ENCODE assay signal across 21 cellular contexts in genomic region chr7:151372612-151373265, GRCh38. TPM values are rescaled to one million over a fixed set of nuclear protein-coding genes. Genes with fewer than 3 reads are reported as not detected.
DNase-seq lines count a peak whose midpoint lies in the region; TF ChIP-seq lines count a peak whose summit lies in the region.
"Had no signal": no experiment of that assay in that cellular context is flagged by ENCODE, and none has a peak within 500 bp of the region (broad histone marks: within the 10 kb centered on the region; RNA-seq: fewer than 3 reads in every experiment).

No MANE protein-coding gene starts in this region.

- H4K91ac ChIP-seq in H9 (ENCODE audit: insufficient read length, low read depth, low read length) = no peak overlapping the region

- H2AK5ac ChIP-seq in H9 (ENCODE audit: insufficient read length, low read length) = no peak overlapping the region

- H3K4me3 Mint-ChIP-seq in H9 = peak overlapping the region in 1 of 2 experiments; percentile 2; a peak in 2 of 5 replicates
- H3K4me3 Mint-ChIP-seq in endodermal cell = no peak overlapping the region
- H3K4me3 Mint-ChIP-seq in activated T-helper 2 cell treated with anti-CD3 and anti-CD28 coated beads, Interferon-gamma antibody, Interleukin-2, Interleukin-4, amounts not matched to agents 10 μg/mL and 5 μg/mL and 100 μg/mL, durations not matched to agents 14 hours and 24 hours and 36 hours (ENCODE audit: low read depth) = no peak overlapping the region
- H3K4me3 Mint-ChIP-seq: activated T-helper 1 cell treated with anti-CD3 and anti-CD28 coated beads, Interleukin-12 subunit alpha, Interleukin-12 subunit beta, Interleukin-2, Interleukin-4 antibody, amounts not matched to agents 30 ng/mL and 10 ng/mL and 1 ng/mL, durations not matched to agents 14 hours and 24 hours and 36 hours; CD14-positive monocyte; naive thymus-derived CD4-positive, alpha-beta T cell had no signal

- DNase-seq in activated CD8-positive, alpha-beta memory T cell treated with anti-CD3 and anti-CD28 coated beads, Interleukin-2, amount 50 U/mL, for 48 hours = peak; percentile 37
- no peak for DNase-seq in activated CD8-positive, alpha-beta memory T cell treated with anti-CD3 and anti-CD28 coated beads for 24 hours
- peak; percentile 30 for DNase-seq in H9
- DNase-seq in endodermal cell = peak; percentile 75
- DNase-seq in osteoblast (ENCODE audit: insufficient read length, low spot score, missing footprints) = peak; percentile 85
- no peak for DNase-seq in NCI-H2081 treated with DMSO at 0.1 percent for 48 hours (lab: John Stamatoyannopoulos, UW)
- no peak for DNase-seq in stimulated activated naive CD4-positive, alpha-beta T cell treated with Interleukin-2 at 50 U/mL for 16 hours (lab: John Stamatoyannopoulos, UW)
- DNase-seq in activated T-helper 2 cell treated with anti-CD3 and anti-CD28 coated beads, Interferon-gamma antibody, Interleukin-2, Interleukin-4, amounts not matched to agents 10 μg/mL and 5 μg/mL and 100 μg/mL, durations not matched to agents 14 hours and 24 hours and 36 hours (ENCODE audit: low spot score) = no peak
- DNase-seq: ACHN; activated CD4-positive, alpha-beta T cell treated with anti-CD3 and anti-CD28 coated beads for 48 hours; dermis blood vessel endothelial cell; glutamatergic neuron; naive thymus-derived CD4-positive, alpha-beta T cell; NCI-H1105; NCI-H748 treated with DMSO at 0.1 percent for 48 hours; stimulated activated CD4-positive, alpha-beta T cell treated with anti-CD3 and anti-CD28 coated beads, Interleukin-15, amount 100 ng/mL, for 24 hours; stimulated activated naive CD4-positive, alpha-beta T cell had no signal

- no peak overlapping the region for H3K23ac ChIP-seq in H9 (ENCODE audit: insufficient read length, low read depth, low read length)

- H3K4ac ChIP-seq in H9 (ENCODE audit: low read depth, low read length) = no peak overlapping the region

- H3K9me3 ChIP-seq in H9 (ENCODE audit: control insufficient read depth, low read depth, low read length) = no peaks in the 10 kb centered on the region
- H3K9me3 ChIP-seq in endodermal cell (ENCODE audit: control insufficient read depth, low read length) = no peaks in the 10 kb centered on the region
- H3K9me3 ChIP-seq in osteoblast (ENCODE audit: low read depth, low read length) = no peaks in the 10 kb centered on the region
- H3K9me3 ChIP-seq: ascending aorta had no signal

- H3K4me2 ChIP-seq in H9 (ENCODE audit: insufficient read depth, insufficient read length, low read length) = no peak overlapping the region
- no peak overlapping the region for H3K4me2 ChIP-seq in osteoblast (ENCODE audit: insufficient read depth, low read length)
- H3K4me2 ChIP-seq: KMS-11 had no signal

- intact Hi-C loops in activated T-helper 2 cell treated with anti-CD3 and anti-CD28 coated beads, Interferon-gamma antibody, Interleukin-2, Interleukin-4, amounts not matched to agents 10 μg/mL and 5 μg/mL and 100 μg/mL, durations not matched to agents 14 hours and 24 hours and 36 hours (cut with micrococcal nuclease) = no loop called here

- TF ChIP-seq CTCF in H9 (conservative IDR thresholded peaks at IDR 0.05) = no peak
- TF ChIP-seq CTCF in endodermal cell (conservative IDR thresholded peaks at IDR 0.05) = no peak
- no peak for TF ChIP-seq CTCF in osteoblast (IDR thresholded peaks at IDR 0.05; ENCODE audit: extremely low read depth, low read depth, low read length)

- H3K4me3 ChIP-seq in endodermal cell (ENCODE audit: low read length) (no peak overlapping the region), osteoblast (ENCODE audit: insufficient read depth, low read length) (no peak overlapping the region)
- H3K4me3 ChIP-seq: ascending aorta had no signal

- H2BK15ac ChIP-seq in H9 (ENCODE audit: low read depth, low read length) = no peak overlapping the region

- no peaks in the 10 kb centered on the region for H3K9me3 Mint-ChIP-seq in H9
- no peaks in the 10 kb centered on the region for H3K9me3 Mint-ChIP-seq in endodermal cell
- no peaks in the 10 kb centered on the region for H3K9me3 Mint-ChIP-seq in activated T-helper 2 cell treated with anti-CD3 and anti-CD28 coated beads, Interferon-gamma antibody, Interleukin-2, Interleukin-4, amounts not matched to agents 10 μg/mL and 5 μg/mL and 100 μg/mL, durations not matched to agents 14 hours and 24 hours and 36 hours
- H3K9me3 Mint-ChIP-seq: activated T-helper 1 cell treated with anti-CD3 and anti-CD28 coated beads, Interleukin-12 subunit alpha, Interleukin-12 subunit beta, Interleukin-2, Interleukin-4 antibody, amounts not matched to agents 30 ng/mL and 10 ng/mL and 1 ng/mL, durations not matched to agents 14 hours and 24 hours and 36 hours; CD14-positive monocyte; naive thymus-derived CD4-positive, alpha-beta T cell had no signal

- H2BK5ac ChIP-seq in H9 (ENCODE audit: insufficient read length, low read length) = no peak overlapping the region

- H3K27ac ChIP-seq in H9 (ENCODE audit: insufficient read length, low read depth, low read length) = no peak overlapping the region
- no peak overlapping the region for H3K27ac ChIP-seq in endodermal cell (ENCODE audit: low read depth, low read length)
- H3K27ac ChIP-seq in osteoblast (ENCODE audit: low read depth, low read length) = no peak overlapping the region
- H3K27ac ChIP-seq: ascending aorta, KMS-11 had no signal

- no peaks in the 10 kb centered on the region for H3K79me1 ChIP-seq in H9 (ENCODE audit: insufficient read depth, low read depth, low read length, poor library complexity, severe bottlenecking)

- no peak overlapping the region for H3T11ph ChIP-seq in H9 (ENCODE audit: low read length)

- H3K36me3 Mint-ChIP-seq in H9 (ENCODE audit: insufficient read depth in 1 of 3, low read depth in 3 of 3) (peaks cover 5 to 52% (median 39%) of the 10 kb centered on the region in 3 experiments), endodermal cell (ENCODE audit: low read depth) (peaks cover 51% of the 10 kb centered on the region)
- H3K36me3 Mint-ChIP-seq in activated T-helper 2 cell treated with anti-CD3 and anti-CD28 coated beads, Interferon-gamma antibody, Interleukin-2, Interleukin-4, amounts not matched to agents 10 μg/mL and 5 μg/mL and 100 μg/mL, durations not matched to agents 14 hours and 24 hours and 36 hours (ENCODE audit: low read depth) = peaks cover 23% of the 10 kb centered on the region

- no CpG with 5 or more reads among the region's 10 CpGs for WGBS in H9 (ENCODE audit: extremely low coverage, insufficient read length, low lambda C conversion rate)
- WGBS in endodermal cell (ENCODE audit: insufficient coverage in 1 of 2, insufficient read length in 1 of 2), 2 experiments = 66 to 84% methylated on average over 9 to 10 of the region's 10 CpGs

- peak overlapping the region in 2 of 3 experiments; percentile 58 to 89; a peak in 4 of 7 replicates for H3K27ac Mint-ChIP-seq in H9
- peak overlapping the region; percentile 93 for H3K27ac Mint-ChIP-seq in endodermal cell
- no peak overlapping the region for H3K27ac Mint-ChIP-seq in activated T-helper 2 cell treated with anti-CD3 and anti-CD28 coated beads, Interferon-gamma antibody, Interleukin-2, Interleukin-4, amounts not matched to agents 10 μg/mL and 5 μg/mL and 100 μg/mL, durations not matched to agents 14 hours and 24 hours and 36 hours
- H3K27ac Mint-ChIP-seq: activated T-helper 1 cell treated with anti-CD3 and anti-CD28 coated beads, Interleukin-12 subunit alpha, Interleukin-12 subunit beta, Interleukin-2, Interleukin-4 antibody, amounts not matched to agents 30 ng/mL and 10 ng/mL and 1 ng/mL, durations not matched to agents 14 hours and 24 hours and 36 hours had no signal

- H4K20me1 ChIP-seq in H9 (ENCODE audit: control insufficient read depth, insufficient read depth, insufficient read length) (no peaks in the 10 kb centered on the region), osteoblast (ENCODE audit: insufficient read depth, low read length) (no peaks in the 10 kb centered on the region)

- no peak overlapping the region for H2BK120ac ChIP-seq in H9 (ENCODE audit: low read depth, low read length, poor library complexity, severe bottlenecking)

- H3K56ac ChIP-seq in H9 (ENCODE audit: insufficient read length, low read depth, low read length) = no peak overlapping the region

- no peak overlapping the region for H4K8ac ChIP-seq in H9 (replicated peaks; ENCODE audit: insufficient read length, low read depth, low read length)

- H3K4me1 Mint-ChIP-seq in H9 (peaks cover 20 to 24% of the 10 kb centered on the region in 2 experiments), endodermal cell (peaks cover 14% of the 10 kb centered on the region)
- H3K4me1 Mint-ChIP-seq in activated T-helper 2 cell treated with anti-CD3 and anti-CD28 coated beads, Interferon-gamma antibody, Interleukin-2, Interleukin-4, amounts not matched to agents 10 μg/mL and 5 μg/mL and 100 μg/mL, durations not matched to agents 14 hours and 24 hours and 36 hours (ENCODE audit: low read depth) = peaks cover 4% of the 10 kb centered on the region
- H3K4me1 Mint-ChIP-seq: CD14-positive monocyte had no signal

- peaks cover 45% of the 10 kb centered on the region for H3K36me3 ChIP-seq in endodermal cell (ENCODE audit: control insufficient read depth, insufficient read depth, low read length)
- H3K36me3 ChIP-seq in osteoblast (ENCODE audit: insufficient read depth, low read length) = peaks cover 36% of the 10 kb centered on the region

- H3K23me2 ChIP-seq in H9 (ENCODE audit: insufficient read length, low read depth, low read length, poor library complexity, severe bottlenecking) = no peaks in the 10 kb centered on the region

- H2BK12ac ChIP-seq in H9 (ENCODE audit: insufficient read length, low read depth, low read length) = no peak overlapping the region

- no peak overlapping the region for H4K5ac ChIP-seq in H9 (ENCODE audit: insufficient read length, low read depth, low read length)

- H3K27me3 Mint-ChIP-seq in H9 (ENCODE audit: low read depth) (no peaks in the 10 kb centered on the region; the same call in 1 of the 2 replicates), endodermal cell (ENCODE audit: insufficient read depth) (no peaks in the 10 kb centered on the region)
- H3K27me3 Mint-ChIP-seq in activated T-helper 2 cell treated with anti-CD3 and anti-CD28 coated beads, Interferon-gamma antibody, Interleukin-2, Interleukin-4, amounts not matched to agents 10 μg/mL and 5 μg/mL and 100 μg/mL, durations not matched to agents 14 hours and 24 hours and 36 hours (ENCODE audit: low read depth) = no peaks in the 10 kb centered on the region
- H3K27me3 Mint-ChIP-seq: naive thymus-derived CD4-positive, alpha-beta T cell had no signal

- no peak overlapping the region for H2AFZ ChIP-seq in H9 (ENCODE audit: low read length)
- H2AFZ ChIP-seq in osteoblast (ENCODE audit: low read length) = no peak overlapping the region

- no peak overlapping the region for H3K18ac ChIP-seq in H9 (ENCODE audit: insufficient read length, low read depth, low read length)

- H3K4me1 ChIP-seq in H9 (ENCODE audit: insufficient read depth, low read length) (no peaks in the 10 kb centered on the region), endodermal cell (ENCODE audit: control insufficient read depth, insufficient read depth, low read length) (peaks cover 8% of the 10 kb centered on the region), osteoblast (ENCODE audit: insufficient read depth, low read length) (peaks cover 3% of the 10 kb centered on the region)

- H3K9ac ChIP-seq in H9 (ENCODE audit: extremely low read depth, insufficient read length, low read length) (no peak overlapping the region), endodermal cell (ENCODE audit: extremely low read depth, low read length, poor library complexity, severe bottlenecking) (no peak overlapping the region)
- H3K9ac ChIP-seq: KMS-11 had no signal

- H3K79me2 ChIP-seq in H9 (ENCODE audit: insufficient read depth, low read length) (no peaks in the 10 kb centered on the region), osteoblast (ENCODE audit: insufficient read depth, low read length) (no peaks in the 10 kb centered on the region)

- H3K14ac ChIP-seq in H9 (ENCODE audit: insufficient read depth, low read length) = no peak overlapping the region; the same call in 1 of the 2 replicates

- H2BK20ac ChIP-seq in H9 (ENCODE audit: low read depth, low read length, poor library complexity, severe bottlenecking) = no peak overlapping the region

- no peaks in the 10 kb centered on the region for H3K27me3 ChIP-seq in H9 (ENCODE audit: insufficient read depth, low read length)
- no peaks in the 10 kb centered on the region for H3K27me3 ChIP-seq in endodermal cell (ENCODE audit: control insufficient read depth, insufficient read depth, low read length, poor library complexity, severe bottlenecking)
- no peaks in the 10 kb centered on the region for H3K27me3 ChIP-seq in osteoblast (ENCODE audit: insufficient read depth, low read length)
- H3K27me3 ChIP-seq: ascending aorta had no signal

RNA-seq across cellular contexts. Expression of gene NUB1, which starts 31.1 kb away (rescaled TPM):
- total RNA-seq in H9 (2021) (45.8 and 48.5 TPM in 2 replicates), endodermal cell (10 to 100 TPM; 50.2 to 64.7 TPM), osteoblast (48.9 and 50.7 TPM in 2 replicates)
- polyA plus RNA-seq in endodermal cell (2013, experiment 1 of 2) = 49.7 TPM
- polyA plus RNA-seq in endodermal cell (2013, experiment 2 of 2) = 48.8 TPM
- total RNA-seq in activated T-helper 2 cell treated with anti-CD3 and anti-CD28 coated beads, Interferon-gamma antibody, Interleukin-2, Interleukin-4, amounts not matched to agents 10 μg/mL and 5 μg/mL and 100 μg/mL, durations not matched to agents 14 hours and 24 hours and 36 hours = 49.2 and 57.0 TPM in 2 replicates

RNA-seq across cellular contexts. Expression of gene WDR86, which starts 37.1 kb away (rescaled TPM):
- total RNA-seq in H9 (2021) (8.1 and 9.4 TPM in 2 replicates), endodermal cell (10 to 100 TPM; 83.3 to 94.2 TPM), osteoblast (8.5 and 15.6 TPM in 2 replicates)
- polyA plus RNA-seq in endodermal cell (2013, experiment 1 of 2) = 19.3 TPM
- 21.2 TPM for polyA plus RNA-seq in endodermal cell (2013, experiment 2 of 2)
- total RNA-seq in activated T-helper 2 cell treated with anti-CD3 and anti-CD28 coated beads, Interferon-gamma antibody, Interleukin-2, Interleukin-4, amounts not matched to agents 10 μg/mL and 5 μg/mL and 100 μg/mL, durations not matched to agents 14 hours and 24 hours and 36 hours = not detected in 2 replicates
- total RNA-seq: activated T-helper 1 cell treated with anti-CD3 and anti-CD28 coated beads, Interleukin-12 subunit alpha, Interleukin-12 subunit beta, Interleukin-2, Interleukin-4 antibody, amounts not matched to agents 30 ng/mL and 10 ng/mL and 1 ng/mL, durations not matched to agents 14 hours and 24 hours and 36 hours; dermis blood vessel endothelial cell had no signal

Comparison
In these comparisons a context has a peak if more than half of its experiments do, and no peak if none do; other contexts are left out.
1. DNase-seq: peak in activated CD8-positive, alpha-beta memory T cell treated with anti-CD3 and anti-CD28 coated beads, Interleukin-2, amount 50 U/mL, for 48 hours (single experiment), H9 (single experiment), endodermal cell (single experiment) and osteoblast (single experiment); none in activated CD8-positive, alpha-beta memory T cell treated with anti-CD3 and anti-CD28 coated beads for 24 hours (single experiment), NCI-H2081 treated with DMSO at 0.1 percent for 48 hours (single experiment), stimulated activated naive CD4-positive, alpha-beta T cell treated with Interleukin-2 at 50 U/mL for 16 hours (single experiment) and activated T-helper 2 cell treated with anti-CD3 and anti-CD28 coated beads, Interferon-gamma antibody, Interleukin-2, Interleukin-4, amounts not matched to agents 10 μg/mL and 5 μg/mL and 100 μg/mL, durations not matched to agents 14 hours and 24 hours and 36 hours (single experiment).